Comparison of ENCODE assay signal across 8 cellular contexts in the genomic region with DNA sequence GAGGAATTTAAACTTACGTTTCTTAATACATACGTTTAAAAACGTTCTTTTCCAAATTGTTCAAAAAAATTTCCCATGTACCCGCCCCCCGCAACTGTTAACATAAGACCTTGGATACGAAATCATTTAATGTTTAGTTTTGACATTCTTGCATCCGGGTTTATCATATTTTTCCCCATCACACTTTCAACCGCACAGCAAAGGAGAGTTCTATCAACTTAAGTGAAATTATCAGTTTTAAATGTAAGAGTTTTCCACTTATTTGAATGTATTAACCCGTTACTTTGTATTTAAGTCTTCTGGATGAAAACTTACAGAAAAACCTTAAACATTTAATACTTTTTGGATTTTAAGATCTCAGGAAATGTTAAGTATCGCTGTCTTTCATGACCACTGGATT. TPM values are rescaled to one million over a fixed set of nuclear protein-coding genes. Genes with fewer than 3 reads are reported as not detected.
DNase-seq lines count a peak whose midpoint lies in the region; ATAC-seq and TF ChIP-seq lines count a peak whose summit lies in the region.

No MANE protein-coding gene starts in this region.

- peak overlapping the region; percentile 99 for H3K27ac Mint-ChIP-seq in CD4-positive, alpha-beta T cell
- H3K27ac Mint-ChIP-seq in endodermal cell (peak overlapping the region; percentile 99), osteocyte (ENCODE audit: unreplicated experiment) (peak overlapping the region; percentile 99)

- no peak for ATAC-seq in CD4-positive, alpha-beta T cell (ENCODE audit: poor library complexity)
- ATAC-seq in HG03097 (IDR thresholded peaks at IDR 0.05; ENCODE audit: low FRiP score, unreplicated experiment) (no peak), left lobe of liver (no peak)

- no peaks in the 10 kb centered on the region for H3K27me3 ChIP-seq in CD4-positive, alpha-beta T cell (ENCODE audit: control insufficient read depth, insufficient read depth, low read length)
- H3K27me3 ChIP-seq in endodermal cell (ENCODE audit: control insufficient read depth, insufficient read depth, low read length, poor library complexity, severe bottlenecking), result no peaks in the 10 kb centered on the region

- no peaks in the 10 kb centered on the region for H3K9me3 Mint-ChIP-seq in CD4-positive, alpha-beta T cell
- H3K9me3 Mint-ChIP-seq in endodermal cell (peaks cover 1% of the 10 kb centered on the region), osteocyte (ENCODE audit: unreplicated experiment) (no peaks in the 10 kb centered on the region)

- CTCF ChIA-PET in CD4-positive, alpha-beta T cell (lab: Charles Lee), result no interaction called here

- peak overlapping the region; percentile 97 for H3K9ac ChIP-seq in endodermal cell (ENCODE audit: extremely low read depth, low read length, poor library complexity, severe bottlenecking)

- H3K4me1 ChIP-seq in endodermal cell (ENCODE audit: control insufficient read depth, insufficient read depth, low read length), result peaks cover 2% of the 10 kb centered on the region

- intact Hi-C loops in CD4-positive, alpha-beta T cell (cut with DNase I, micrococcal nuclease), result loop anchor here (1.0 to 5.0 kb wide), 4 partner anchors 129 to 1506 kb away; partner anchors contain the start of genes ATP1B3 (in 1 of the 2), ATR (in 1 of the 2), SLC25A36 (in 1 of the 2) and U2SURP (in 1 of the 2)

- no peaks in the 10 kb centered on the region for H3K27me3 Mint-ChIP-seq in CD4-positive, alpha-beta T cell
- H3K27me3 Mint-ChIP-seq in endodermal cell (ENCODE audit: insufficient read depth) (no peaks in the 10 kb centered on the region), osteocyte (ENCODE audit: unreplicated experiment) (no peaks in the 10 kb centered on the region)

- peaks cover 55% of the 10 kb centered on the region for H3K36me3 Mint-ChIP-seq in CD4-positive, alpha-beta T cell (ENCODE audit: low read depth)
- H3K36me3 Mint-ChIP-seq in endodermal cell (ENCODE audit: low read depth), result peaks cover 6% of the 10 kb centered on the region
- peaks cover 5% of the 10 kb centered on the region for H3K36me3 Mint-ChIP-seq in osteocyte (ENCODE audit: unreplicated experiment)

- peak overlapping the region; percentile 97 for H3K27ac ChIP-seq in CD4-positive, alpha-beta T cell (ENCODE audit: low read depth, low read length)
- peak overlapping the region; percentile 5 for H3K27ac ChIP-seq in endodermal cell (ENCODE audit: low read depth, low read length)

- H3K36me3 ChIP-seq in endodermal cell (ENCODE audit: control insufficient read depth, insufficient read depth, low read length), result peaks cover 10% of the 10 kb centered on the region

- TF ChIP-seq CTCF in CD4-positive, alpha-beta T cell (IDR thresholded peaks at IDR 0.05), result no peak
- no peak for TF ChIP-seq CTCF in endodermal cell (conservative IDR thresholded peaks at IDR 0.05)
- TF ChIP-seq CTCF in osteocyte (IDR thresholded peaks at IDR 0.05), result no peak

- peak overlapping the region; percentile 97 for H3K4me3 ChIP-seq in endodermal cell (ENCODE audit: low read length)

- DNase-seq in CD4-positive, alpha-beta T cell, result no peak
- DNase-seq in NCI-H69 (lab: John Stamatoyannopoulos, UW), result peak; percentile 5
- no peak for DNase-seq in endodermal cell
- DNase-seq in osteocyte (ENCODE audit: extremely low spot score, unreplicated experiment), result no peak
- no peak for DNase-seq in NCI-H774 (lab: John Stamatoyannopoulos, UW)
- DNase-seq in NCI-H446 treated with DMSO at 0.1 percent for 48 hours (lab: John Stamatoyannopoulos, UW), result no peak
- DNase-seq in left lobe of liver (ENCODE audit: low spot score), result no peak

- peak overlapping the region; percentile 95 for H3K4me3 Mint-ChIP-seq in CD4-positive, alpha-beta T cell
- peak overlapping the region; percentile 99 for H3K4me3 Mint-ChIP-seq in endodermal cell
- H3K4me3 Mint-ChIP-seq in osteocyte (ENCODE audit: unreplicated experiment), result peak overlapping the region; percentile 99

- POLR2A ChIA-PET in CD4-positive, alpha-beta T cell (lab: Charles Lee), result interaction anchor here (4.1 kb wide), 1 partner anchor 553 kb away, joined by 35 read pairs; the partner anchor contains the start of gene U2SURP

- WGBS in endodermal cell (ENCODE audit: insufficient coverage in 1 of 2, insufficient read length in 1 of 2), 2 experiments, result 57 to 58% methylated on average over 7 to 10 of the region's 10 CpGs

- peaks cover 55% of the 10 kb centered on the region for H3K4me1 Mint-ChIP-seq in CD4-positive, alpha-beta T cell (ENCODE audit: low read depth)
- H3K4me1 Mint-ChIP-seq in endodermal cell (peaks cover 15% of the 10 kb centered on the region), osteocyte (ENCODE audit: unreplicated experiment) (peaks cover 38% of the 10 kb centered on the region)

- no peaks in the 10 kb centered on the region for H3K9me3 ChIP-seq in CD4-positive, alpha-beta T cell (ENCODE audit: control insufficient read depth, low read length)
- H3K9me3 ChIP-seq in endodermal cell (ENCODE audit: control insufficient read depth, low read length), result peaks cover 4% of the 10 kb centered on the region

RNA-seq across cellular contexts. Expression of gene XRN1, which starts 0.6 kb away (rescaled TPM):
- 10 to 100 TPM; 85.7 to 97.6 TPM for total RNA-seq in CD4-positive, alpha-beta T cell
- total RNA-seq in endodermal cell (10 to 100 TPM; 27.6 to 29.3 TPM), osteocyte (47.3 and 52.4 TPM in 2 replicates), left lobe of liver (22.3 TPM)
- polyA plus RNA-seq in endodermal cell (2013, experiment 1 of 2), result 16.4 TPM
- 15.3 TPM for polyA plus RNA-seq in endodermal cell (2013, experiment 2 of 2)
